ENCODE assay signal across 8 cellular contexts in genomic region chr2:207163053-207163814, GRCh38. TPM values are rescaled to one million over a fixed set of nuclear protein-coding genes. Genes with fewer than 3 reads are reported as not detected.
DNase-seq lines count a peak whose midpoint lies in the region; ATAC-seq and TF ChIP-seq lines count a peak whose summit lies in the region.

No MANE protein-coding gene starts in this region.

- H3K4me1 Mint-ChIP-seq in memory B cell, result peaks cover 46% of the 10 kb centered on the region

- H3K36me3 ChIP-seq in SJSA1 (peaks cover 6% of the 10 kb centered on the region), thyroid gland (no peaks in the 10 kb centered on the region)

- peak overlapping the region; percentile 92 for H3K4me3 Mint-ChIP-seq in memory B cell

- H3K4me3 ChIP-seq in SJSA1, result peak overlapping the region; percentile 53
- H3K4me3 ChIP-seq in dorsolateral prefrontal cortex, result peak overlapping the region; percentile 64 to 98 (median 89)
- peak overlapping the region in 2 of 3 donors; percentile 42 to 72 for H3K4me3 ChIP-seq in thyroid gland (replicated peaks in 1 of 3)

- TF ChIP-seq CTCF in dorsolateral prefrontal cortex (IDR thresholded peaks at IDR 0.05 in 54 of 56, conservative IDR thresholded peaks at IDR 0.05 in 2 of 56; ENCODE audit: low read depth in 1 of 56, partially characterized antibody in 56 of 56) (no peak), thyroid gland (IDR thresholded peaks at IDR 0.05) (no peak)

- peaks cover 5% of the 10 kb centered on the region for H3K27me3 Mint-ChIP-seq in memory B cell

- H3K9me3 ChIP-seq in SJSA1 (replicated peaks), result no peaks in the 10 kb centered on the region
- no peaks in the 10 kb centered on the region for H3K9me3 ChIP-seq in thyroid gland

- WGBS in thyroid gland, 2 donors, result 46 to 50% methylated on average over 8 of the region's 8 CpGs

- H3K36me3 Mint-ChIP-seq in memory B cell, result peaks cover 3% of the 10 kb centered on the region

- H3K27ac ChIP-seq in SJSA1 (peak overlapping the region; percentile 88), dorsolateral prefrontal cortex (peak overlapping the region; percentile 90 to 100 (median 100)), thyroid gland (peak overlapping the region; percentile 84 to 100 (median 96))

- H3K27me3 ChIP-seq in SJSA1 (replicated peaks) (no peaks in the 10 kb centered on the region), dorsolateral prefrontal cortex (no peaks in the 10 kb centered on the region), thyroid gland (no peaks in the 10 kb centered on the region)

- ATAC-seq in memory B cell (ENCODE audit: low read depth) (no peak), HG02571 (IDR thresholded peaks at IDR 0.05; ENCODE audit: unreplicated experiment) (no peak)

- H3K4me1 ChIP-seq in SJSA1 (replicated peaks) (peaks cover 61% of the 10 kb centered on the region), thyroid gland (peaks cover 0 to 51% of the 10 kb centered on the region in 2 donors)

- peak overlapping the region; percentile 100 for H3K27ac Mint-ChIP-seq in memory B cell

- no peaks in the 10 kb centered on the region for H3K9me3 Mint-ChIP-seq in memory B cell

- peak; percentile 46 for DNase-seq in NCI-H82 (lab: John Stamatoyannopoulos, UW)
- DNase-seq in NCI-H82 treated with DMSO at 0.1 percent for 48 hours (lab: John Stamatoyannopoulos, UW; ENCODE audit: unreplicated experiment), result no peak
- peak; percentile 83 to 90 for DNase-seq in SJSA1 (ENCODE audit: low read depth in 1 of 2, low spot score in 2 of 2)
- no peak for DNase-seq in dorsolateral prefrontal cortex
- no peak for DNase-seq in memory B cell (ENCODE audit: low spot score in 2 of 2)
- peak; percentile 60 to 62 for DNase-seq in thyroid gland
- DNase-seq in D341Med (ENCODE audit: low spot score), result no peak

- peak in 1 of 2 donors; percentile 62 for TF ChIP-seq POLR2A in thyroid gland (IDR thresholded peaks at IDR 0.05)

- intact Hi-C loops in dorsolateral prefrontal cortex (cut with DNase I) (loop anchor here (5.0 to 10.0 kb wide), 6 partner anchors 41 to 358 kb away; no protein-coding TSS in a partner anchor), thyroid gland (cut with DNase I) (no loop called here)

RNA-seq across cellular contexts. Expression of gene KLF7, which starts 2.5 kb away (rescaled TPM):
- 6.8 and 13.1 TPM in 2 replicates for total RNA-seq in SJSA1 (2014; rRNA removed; shearing (Covaris generic))
- total RNA-seq in dorsolateral prefrontal cortex, result 10 to 100 TPM; 28.9 to 88.4 (median 49.9) TPM
- total RNA-seq in thyroid gland, result 10 to 100 TPM; 19.4 to 29.5 (median 25.6) TPM

Comparison
In these comparisons a context has a peak if more than half of its experiments do, and no peak if none do; other contexts are left out.
1. DNase-seq: peak in NCI-H82 (single experiment), SJSA1 (2 of 2) and thyroid gland (2 of 2); none in NCI-H82 treated with DMSO at 0.1 percent for 48 hours (single experiment), dorsolateral prefrontal cortex (0 of 10), memory B cell (0 of 2) and D341Med (single experiment).
2. Peak in every context shown above with its lines, with median percentiles within 50 percentile points of each other: H3K27ac ChIP-seq and H3K4me3 ChIP-seq.